Comparison of ENCODE assay signal across 11 cellular contexts in genomic region chr3:105806361-105806760, GRCh38.
DNase-seq lines count a peak whose midpoint lies in the region; ATAC-seq and TF ChIP-seq lines count a peak whose summit lies in the region.
"Had no signal": no experiment of that assay in that cellular context is flagged by ENCODE, and none has a peak within 500 bp of the region (broad histone marks: within the 10 kb centered on the region; RNA-seq: fewer than 3 reads in every experiment).

No MANE protein-coding gene starts in this region.

- H3F3A ChIP-seq in PC-9 (ENCODE audit: insufficient read depth, low read depth) (no peaks in the 10 kb centered on the region), neural progenitor cell (ENCODE audit: low read depth) (no peaks in the 10 kb centered on the region)

- intact Hi-C loops in PC-9 (cut with micrococcal nuclease; ENCODE audit: unreplicated experiment), result loop anchor here (2.0 kb wide), 1 partner anchor 62 kb away; the partner anchor contains the start of gene CBLB

- H3K9ac ChIP-seq in neural progenitor cell, result no peak overlapping the region

- no peak overlapping the region for H3K4me2 ChIP-seq in PC-9
- H3K4me2 ChIP-seq in neural progenitor cell, result no peak overlapping the region

- no peaks in the 10 kb centered on the region for H4K20me1 ChIP-seq in PC-9 (ENCODE audit: insufficient read depth)
- peaks cover 7% of the 10 kb centered on the region for H4K20me1 ChIP-seq in neural progenitor cell (ENCODE audit: low read depth)

- no peaks in the 10 kb centered on the region for H3K9me2 ChIP-seq in PC-9 (ENCODE audit: insufficient read depth)

- H3K9me3 Mint-ChIP-seq in activated T-cell treated with anti-CD3 and anti-CD28 coated beads, Interleukin-2, amount 50 U/mL, for 24 hours, result peaks cover 4% of the 10 kb centered on the region
- H3K9me3 Mint-ChIP-seq in neural progenitor cell, result no peaks in the 10 kb centered on the region

- POLR2A ChIA-PET in PC-9 (lab: Charles Lee; ENCODE audit: unreplicated experiment), result interaction anchor here (0.6 kb wide), 1 partner anchor 80 kb away, joined by 6 read pairs; no protein-coding TSS in a partner anchor

- H3K27ac ChIP-seq in PC-9 (no peak overlapping the region), neural progenitor cell (no peak overlapping the region)
- H3K27ac ChIP-seq: adrenal gland, C4-2B had no signal

- peaks cover 80% of the 10 kb centered on the region for H3K4me1 Mint-ChIP-seq in activated T-cell treated with anti-CD3 and anti-CD28 coated beads, Interleukin-2, amount 50 U/mL, for 24 hours (ENCODE audit: low read depth)
- H3K4me1 Mint-ChIP-seq in neural progenitor cell, result peaks cover 16% of the 10 kb centered on the region

- H3K36me3 ChIP-seq in PC-9 (ENCODE audit: low read depth) (no peaks in the 10 kb centered on the region), neural progenitor cell (no peaks in the 10 kb centered on the region)
- H3K36me3 ChIP-seq: adrenal gland had no signal

- no peak for TF ChIP-seq CTCF in PC-9 (conservative IDR thresholded peaks at IDR 0.05)
- TF ChIP-seq CTCF in neural progenitor cell (IDR thresholded peaks at IDR 0.05), result no peak

- peak overlapping the region; percentile 74 for H3K27ac Mint-ChIP-seq in activated T-cell treated with anti-CD3 and anti-CD28 coated beads, Interleukin-2, amount 50 U/mL, for 24 hours
- no peak overlapping the region for H3K27ac Mint-ChIP-seq in neural progenitor cell
- H3K27ac Mint-ChIP-seq: IgD-negative memory B cell had no signal

- CTCF ChIA-PET in PC-9 (lab: Charles Lee), result interaction anchor here (0.6 kb wide), 1 partner anchor 14 kb away, joined by 7 read pairs; no protein-coding TSS in a partner anchor

- H3K27me3 ChIP-seq in PC-9 (ENCODE audit: insufficient read depth, low read depth), result no peaks in the 10 kb centered on the region
- H3K27me3 ChIP-seq in neural progenitor cell, result no peaks in the 10 kb centered on the region
- H3K27me3 ChIP-seq: adrenal gland had no signal

- no peak overlapping the region for H3K4me3 Mint-ChIP-seq in activated T-cell treated with anti-CD3 and anti-CD28 coated beads, Interleukin-2, amount 50 U/mL, for 24 hours
- H3K4me3 Mint-ChIP-seq in neural progenitor cell, result no peak overlapping the region

- no peak overlapping the region for H2AFZ ChIP-seq in PC-9
- no peak overlapping the region for H2AFZ ChIP-seq in neural progenitor cell (replicated peaks)

- BruUV-seq in PC-9 (replicated peaks; lab: Mats Ljungman, UMichigan), result no TSS peak

- no peak overlapping the region for H3K4me3 ChIP-seq in PC-9
- H3K4me3 ChIP-seq in neural progenitor cell, result no peak overlapping the region
- H3K4me3 ChIP-seq: adrenal gland had no signal

- peak; percentile 88 for ATAC-seq in stimulated activated naive CD8-positive, alpha-beta T cell treated with anti-CD3 and anti-CD28 coated beads, Interleukin-15, Interleukin-2, amounts not matched to agents 100 U/mL and 50 U/mL, for 24 hours
- ATAC-seq in HG02938 (IDR thresholded peaks at IDR 0.05; ENCODE audit: unreplicated experiment) (no peak), HG02884 (IDR thresholded peaks at IDR 0.05; ENCODE audit: unreplicated experiment) (no peak)

- no peaks in the 10 kb centered on the region for H3K27me3 Mint-ChIP-seq in activated T-cell treated with anti-CD3 and anti-CD28 coated beads, Interleukin-2, amount 50 U/mL, for 24 hours
- no peaks in the 10 kb centered on the region for H3K27me3 Mint-ChIP-seq in neural progenitor cell (ENCODE audit: insufficient read depth, low read depth)
- H3K27me3 Mint-ChIP-seq: IgD-negative memory B cell had no signal

- no peak for DNase-seq in activated T-cell treated with anti-CD3 and anti-CD28 coated beads, Interleukin-2, amount 50 U/mL, for 24 hours
- DNase-seq in activated T-cell treated with anti-CD3 and anti-CD28 coated beads for 4 hours (no peak), PC-9 (peak; percentile 23 to 57), neural progenitor cell (ENCODE audit: low spot score) (no peak)
- peak; percentile 22 for DNase-seq in effector CD4-positive, alpha-beta T cell
- DNase-seq in stimulated activated naive CD8-positive, alpha-beta T cell treated with anti-CD3 and anti-CD28 coated beads, Interleukin-15, Interleukin-2, amounts not matched to agents 100 U/mL and 50 U/mL, for 24 hours, result no peak

- H3K4me1 ChIP-seq in PC-9 (replicated peaks; ENCODE audit: insufficient read depth), result peaks cover 10% of the 10 kb centered on the region; the same call in 1 of the 2 replicates
- peaks cover 10% of the 10 kb centered on the region for H3K4me1 ChIP-seq in neural progenitor cell

- peaks cover 71% of the 10 kb centered on the region for H3K36me3 Mint-ChIP-seq in activated T-cell treated with anti-CD3 and anti-CD28 coated beads, Interleukin-2, amount 50 U/mL, for 24 hours (ENCODE audit: low read depth)
- peaks cover 4% of the 10 kb centered on the region for H3K36me3 Mint-ChIP-seq in neural progenitor cell
- H3K36me3 Mint-ChIP-seq: IgD-negative memory B cell had no signal

- H3K9me3 ChIP-seq in PC-9 (ENCODE audit: insufficient read depth, low read depth), result 0 out of 2 replicates have a peak, but pooled peaks cover 4% of the 10 kb centered on the region
- no peaks in the 10 kb centered on the region for H3K9me3 ChIP-seq in neural progenitor cell (ENCODE audit: low read depth)
- H3K9me3 ChIP-seq: adrenal gland had no signal

- H3K79me2 ChIP-seq in PC-9 (ENCODE audit: low read depth), result no peaks in the 10 kb centered on the region
- H3K79me2 ChIP-seq in neural progenitor cell (ENCODE audit: low read depth), result peaks cover 79% of the 10 kb centered on the region

Comparison
In these comparisons a context has a peak if more than half of its experiments do, and no peak if none do; other contexts are left out.
1. DNase-seq: peak in PC-9 (2 of 2) and effector CD4-positive, alpha-beta T cell (single experiment); none in activated T-cell treated with anti-CD3 and anti-CD28 coated beads, Interleukin-2, amount 50 U/mL, for 24 hours (single experiment), activated T-cell treated with anti-CD3 and anti-CD28 coated beads for 4 hours (single experiment), stimulated activated naive CD8-positive, alpha-beta T cell treated with anti-CD3 and anti-CD28 coated beads, Interleukin-15, Interleukin-2, amounts not matched to agents 100 U/mL and 50 U/mL, for 24 hours (single experiment) and neural progenitor cell (single experiment).